Comparison of ENCODE assay signal across 8 cellular contexts in genomic region chr17:2854662-2855061, GRCh38. TPM values are rescaled to one million over a fixed set of nuclear protein-coding genes. Genes with fewer than 3 reads are reported as not detected.
DNase-seq lines count a peak whose midpoint lies in the region; ATAC-seq, FAIRE-seq and TF ChIP-seq lines count a peak whose summit lies in the region.

No MANE protein-coding gene starts in this region.

- no peaks in the 10 kb centered on the region for H3K36me3 Mint-ChIP-seq in T-helper 1 cell treated with Interleukin-12 subunit alpha and Interleukin-12 subunit beta and Interleukin-4 antibody, amounts not matched to agents 30 μg/mL and 1 μg/mL, for 36 hours (ENCODE audit: low read depth)
- H3K36me3 Mint-ChIP-seq in activated naive CD8-positive, alpha-beta T cell treated with anti-CD3 and anti-CD28 coated beads, Interleukin-2, amount 50 U/mL, for 24 hours (ENCODE audit: low read depth) = no peaks in the 10 kb centered on the region

- H3K9ac ChIP-seq in keratinocyte (ENCODE audit: control insufficient read depth, extremely low read depth, insufficient read depth, low read length) = peak overlapping the region; percentile 72

- H3K4me3 ChIP-seq in keratinocyte (ENCODE audit: control insufficient read depth in 2 of 3, extremely low read depth in 1 of 3, insufficient read depth in 2 of 3, low read depth in 1 of 3, low read length in 3 of 3) = peak overlapping the region; percentile 75 to 92 (median 90)
- H3K4me3 ChIP-seq in testis = peak overlapping the region; percentile 21 to 49

- H3K4me3 Mint-ChIP-seq in T-helper 1 cell treated with Interleukin-12 subunit alpha and Interleukin-12 subunit beta and Interleukin-4 antibody, amounts not matched to agents 30 μg/mL and 1 μg/mL, for 36 hours = peak overlapping the region; percentile 66
- H3K4me3 Mint-ChIP-seq in activated naive CD8-positive, alpha-beta T cell treated with anti-CD3 and anti-CD28 coated beads, Interleukin-2, amount 50 U/mL, for 24 hours = peak overlapping the region; percentile 72

- FAIRE-seq in keratinocyte (lab: Jason Lieb, UNC) = peak; percentile 81
- FAIRE-seq in H54 (lab: Jason Lieb, UNC) = no peak

- H3K36me3 ChIP-seq in keratinocyte (ENCODE audit: control insufficient read depth in 2 of 2, extremely low read depth in 1 of 2, insufficient read depth in 2 of 2, low read length in 2 of 2) (peaks cover 0 to 9% of the 10 kb centered on the region in 2 experiments), testis (ENCODE audit: low read depth, missing control alignments) (no peaks in the 10 kb centered on the region)

- no peaks in the 10 kb centered on the region for H3K9me3 Mint-ChIP-seq in T-helper 1 cell treated with Interleukin-12 subunit alpha and Interleukin-12 subunit beta and Interleukin-4 antibody, amounts not matched to agents 30 μg/mL and 1 μg/mL, for 36 hours
- H3K9me3 Mint-ChIP-seq in activated naive CD8-positive, alpha-beta T cell treated with anti-CD3 and anti-CD28 coated beads, Interleukin-2, amount 50 U/mL, for 24 hours = no peaks in the 10 kb centered on the region

- no peak for ATAC-seq in activated naive CD8-positive, alpha-beta T cell treated with anti-CD3 and anti-CD28 coated beads, Interleukin-2, amount 50 U/mL, for 24 hours

- no peak for TF ChIP-seq CTCF in keratinocyte (optimal IDR thresholded peaks at IDR 0.05 in 1 of 3, IDR thresholded peaks at IDR 0.05 in 1 of 3, conservative IDR thresholded peaks at IDR 0.05 in 1 of 3; ENCODE audit: extremely low read depth in 1 of 3, insufficient read depth in 2 of 3, low read length in 3 of 3)
- no peak for TF ChIP-seq CTCF in testis (IDR thresholded peaks at IDR 0.05)

- peaks cover 7% of the 10 kb centered on the region for H3K4me1 Mint-ChIP-seq in T-helper 1 cell treated with Interleukin-12 subunit alpha and Interleukin-12 subunit beta and Interleukin-4 antibody, amounts not matched to agents 30 μg/mL and 1 μg/mL, for 36 hours (ENCODE audit: low read depth)
- H3K4me1 Mint-ChIP-seq in activated naive CD8-positive, alpha-beta T cell treated with anti-CD3 and anti-CD28 coated beads, Interleukin-2, amount 50 U/mL, for 24 hours = peaks cover 12% of the 10 kb centered on the region

- H3K27ac ChIP-seq in keratinocyte (ENCODE audit: control insufficient read depth, insufficient read depth, low read length) (peak overlapping the region; percentile 66), testis (no peak overlapping the region)

- no peaks in the 10 kb centered on the region for H3K27me3 ChIP-seq in keratinocyte (ENCODE audit: control insufficient read depth, extremely low read depth, insufficient read depth, low read length)
- H3K27me3 ChIP-seq in testis = no peaks in the 10 kb centered on the region

- H3K9me3 ChIP-seq in keratinocyte (ENCODE audit: control insufficient read depth, low read depth, low read length) (no peaks in the 10 kb centered on the region), testis (no peaks in the 10 kb centered on the region)

- H3K4me1 ChIP-seq in keratinocyte (ENCODE audit: control insufficient read depth, extremely low read depth, insufficient read depth, low read length) (peaks cover 7% of the 10 kb centered on the region), testis (peaks cover 11% of the 10 kb centered on the region)

- dilution Hi-C loops in keratinocyte (cut with MboI; ENCODE audit: extremely low pct_ligation_motif_present, low sequenced_read_pairs) = no loop called here

- WGBS in testis, 2 donors = 7% methylated on average over 4 to 7 of the region's 7 CpGs

- H2AFZ ChIP-seq in keratinocyte (ENCODE audit: control insufficient read depth, low read length) = peak overlapping the region; percentile 78

- no peaks in the 10 kb centered on the region for H4K20me1 ChIP-seq in keratinocyte (ENCODE audit: control insufficient read depth, extremely low read depth, insufficient read depth, low read length)

- peaks cover 5% of the 10 kb centered on the region for H3K9me1 ChIP-seq in keratinocyte (ENCODE audit: control insufficient read depth, extremely low read depth, insufficient read depth, low read length)

- DNase-seq in T-helper 1 cell (no peak), keratinocyte (ENCODE audit: low read depth, low spot score) (no peak), testis (no peak), H54 (ENCODE audit: insufficient read length, low spot score) (no peak), putamen (ENCODE audit: low spot score) (no peak), NCI-H1930 (lab: John Stamatoyannopoulos, UW) (no peak)
- DNase-seq in activated naive CD8-positive, alpha-beta T cell treated with anti-CD3 and anti-CD28 coated beads, Interleukin-2, amount 50 U/mL, for 24 hours = no peak

- no peak for TF ChIP-seq POLR2A in testis (IDR thresholded peaks at IDR 0.05)
- no peak for TF ChIP-seq POLR2A in H54 (IDR thresholded peaks at IDR 0.05; ENCODE audit: low read depth, low read length)

- peaks cover 53% of the 10 kb centered on the region for H3K79me2 ChIP-seq in keratinocyte (ENCODE audit: control insufficient read depth, insufficient read depth, low read length)

- H3K27me3 Mint-ChIP-seq in T-helper 1 cell treated with Interleukin-12 subunit alpha and Interleukin-12 subunit beta and Interleukin-4 antibody, amounts not matched to agents 30 μg/mL and 1 μg/mL, for 36 hours (ENCODE audit: low read depth) = peaks cover 55% of the 10 kb centered on the region
- peaks cover 43% of the 10 kb centered on the region for H3K27me3 Mint-ChIP-seq in activated naive CD8-positive, alpha-beta T cell treated with anti-CD3 and anti-CD28 coated beads, Interleukin-2, amount 50 U/mL, for 24 hours

- H3K4me2 ChIP-seq in keratinocyte (ENCODE audit: control insufficient read depth, extremely low read depth, insufficient read depth, low read depth, low read length) = peak overlapping the region; percentile 97

- no peak overlapping the region for H3K27ac Mint-ChIP-seq in T-helper 1 cell treated with Interleukin-12 subunit alpha and Interleukin-12 subunit beta and Interleukin-4 antibody, amounts not matched to agents 30 μg/mL and 1 μg/mL, for 36 hours
- no peak overlapping the region for H3K27ac Mint-ChIP-seq in activated naive CD8-positive, alpha-beta T cell treated with anti-CD3 and anti-CD28 coated beads, Interleukin-2, amount 50 U/mL, for 24 hours

- intact Hi-C loops in testis (cut with DNase I; ENCODE audit: low total_unique reads) = no loop called here

RNA-seq across cellular contexts. Expression of gene RAP1GAP2, which starts 58.4 kb away (rescaled TPM):
- polyA plus RNA-seq in keratinocyte (11.0 to 15.9 TPM (median 13.6 TPM) in 3 replicates), testis (ENCODE audit: insufficient read depth, low read depth, low replicate concordance) (10.4 TPM)
- 5.2 TPM for polyA plus RNA-seq in keratinocyte (2011; ENCODE audit: low read depth)
- polyA plus RNA-seq in keratinocyte (2011; cell fraction: cytosol; rRNA removed) = 11.0 and 12.0 TPM in 2 replicates
- polyA plus RNA-seq in keratinocyte (2011; cell fraction: nucleus; rRNA removed) = 36.6 and 40.7 TPM in 2 replicates
- 13.0 and 15.2 TPM in 2 replicates for polyA plus RNA-seq in keratinocyte (2012; ENCODE audit: low replicate concordance)
- polyA minus RNA-seq in keratinocyte = 14.5 to 38.0 TPM (median 18.8 TPM) in 3 replicates
- 15.3 TPM for polyA minus RNA-seq in keratinocyte (2011; cell fraction: cytosol; rRNA and poly(A)+ RNA removed)
- polyA minus RNA-seq in keratinocyte (2011; cell fraction: nucleus; rRNA and poly(A)+ RNA removed) = 12.0 and 20.0 TPM in 2 replicates
- total RNA-seq in testis = 10 to 100 TPM; 15.1 to 21.7 TPM
